Comparison of ENCODE assay signal across 21 cellular contexts in the genomic region with DNA sequence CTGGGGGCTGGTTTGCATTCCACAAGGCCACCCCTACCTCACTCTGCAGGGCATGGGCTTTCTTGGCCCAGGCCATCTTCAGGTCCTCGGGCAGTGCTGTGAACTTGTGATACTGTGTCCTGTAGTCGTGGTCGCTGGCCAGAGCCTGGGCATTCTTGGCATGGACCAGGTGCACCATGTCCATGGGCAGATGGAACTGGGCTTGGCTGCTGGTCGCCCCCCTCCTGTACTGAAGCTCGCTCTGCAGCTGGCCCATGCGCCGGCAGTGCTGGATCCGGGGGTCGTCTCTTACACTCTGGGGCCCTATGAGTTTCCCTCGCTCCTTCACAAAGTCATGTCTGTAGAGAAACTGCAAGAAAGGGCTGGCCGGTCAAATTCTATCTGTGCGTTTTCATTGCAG. TPM values are rescaled to one million over a fixed set of nuclear protein-coding genes. Genes with fewer than 3 reads are reported as not detected.
"Had no signal": no experiment of that assay in that cellular context is flagged by ENCODE, and none has a peak within 500 bp of the region (broad histone marks: within the 10 kb centered on the region; RNA-seq: fewer than 3 reads in every experiment).

No MANE protein-coding gene starts in this region.

- H3K27me3 ChIP-seq: left lung, tibial nerve, vagina had no signal

- ATAC-seq: esophagus mucosa; left lung; stimulated activated effector memory CD8-positive, alpha-beta T cell treated with anti-CD3 and anti-CD28 coated beads, Interleukin-12 subunit alpha, Interleukin-12 subunit beta, amount 100 ng/mL, for 72 hours; upper lobe of right lung had no signal

- H3K4me1 ChIP-seq: left lung, tibial nerve, upper lobe of right lung, vagina had no signal

- H3K4me3 ChIP-seq: left lung, lung, smooth muscle cell, tibial nerve, upper lobe of right lung, vagina had no signal

- DNase-seq: effector memory CD4-positive, alpha-beta T cell; immature natural killer cell; mesenchymal stem cell; naive B cell; stimulated activated CD4-positive, alpha-beta T cell treated with anti-CD3 and anti-CD28 coated beads, Interleukin-4, amount 100 ng/mL, for 1 hour; stimulated activated CD8-positive, alpha-beta memory T cell treated with anti-CD3 and anti-CD28 coated beads, Interleukin-4, amount 100 ng/mL, for 48 hours; upper lobe of right lung had no signal

- H3K36me3 ChIP-seq: left lung, neutrophil, tibial nerve, upper lobe of right lung, vagina had no signal

- H3K9me3 ChIP-seq: left lung, neutrophil, upper lobe of right lung, vagina had no signal

- H3K4me2 ChIP-seq: smooth muscle cell had no signal

- H3K27ac ChIP-seq: left lung, neutrophil, tibial nerve, upper lobe of right lung, vagina had no signal

RNA-seq across cellular contexts. Expression of a gene that starts 51.7 kb away (rescaled TPM):
- total RNA-seq: fibroblast of lung, frontal cortex, osteoblast, pulmonary artery endothelial cell, smooth muscle cell, tibial nerve, vagina had no signal
- polyA plus RNA-seq: fibroblast of lung, immature natural killer cell, keratinocyte had no signal

RNA-seq across cellular contexts. Expression of a gene that starts 59.3 kb away (rescaled TPM):
- total RNA-seq: fibroblast of lung, frontal cortex, lung, osteoblast, pulmonary artery endothelial cell, smooth muscle cell, temporal lobe, vagina had no signal
- polyA plus RNA-seq: fibroblast of lung, immature natural killer cell, keratinocyte, smooth muscle cell had no signal
